8 cellular contexts compared by ENCODE assay signal in genomic region chr22:39411828-39412380, GRCh38. TPM values are rescaled to one million over a fixed set of nuclear protein-coding genes. Genes with fewer than 3 reads are reported as not detected.
DNase-seq lines count a peak whose midpoint lies in the region; ATAC-seq and TF ChIP-seq lines count a peak whose summit lies in the region.
"Not testable (repeated sequence)": the region's sequence is repeated elsewhere in the genome, so short reads cannot be mapped to it uniquely, and the experiment has no call there.

No MANE protein-coding gene starts in this region.

- peak overlapping the region; percentile 27; the same call in 1 of the 2 replicates for H3K4me2 ChIP-seq in KMS-11

- peak overlapping the region; percentile 66 for H3K27ac Mint-ChIP-seq in CD8-positive, alpha-beta T cell
- H3K27ac Mint-ChIP-seq in T-helper 2 cell treated with Interferon-gamma antibody and Interleukin-4, amounts not matched to agents 5 μg/mL and 100 μg/mL, for 36 hours, result peak overlapping the region; percentile 94
- H3K27ac Mint-ChIP-seq in activated T-helper 17 cell treated with anti-CD3 and anti-CD28 coated beads, Interleukin-2, amount 50 U/mL, for 72 hours; chondrocyte (ENCODE audit: unreplicated experiment): not testable (repeated sequence)
- peak overlapping the region; percentile 40 for H3K27ac Mint-ChIP-seq in neural crest cell (ENCODE audit: unreplicated experiment)

- TF ChIP-seq EP300 in tibial nerve (IDR thresholded peaks at IDR 0.05), result not testable (repeated sequence)

- peaks cover 77% of the 10 kb centered on the region for H3K4me1 Mint-ChIP-seq in CD8-positive, alpha-beta T cell (ENCODE audit: low read depth)
- H3K4me1 Mint-ChIP-seq in T-helper 2 cell treated with Interferon-gamma antibody and Interleukin-4, amounts not matched to agents 5 μg/mL and 100 μg/mL, for 36 hours (ENCODE audit: low read depth), result peaks cover 31% of the 10 kb centered on the region
- H3K4me1 Mint-ChIP-seq in activated T-helper 17 cell treated with anti-CD3 and anti-CD28 coated beads, Interleukin-2, amount 50 U/mL, for 72 hours, result peaks cover 12% of the 10 kb centered on the region
- H3K4me1 Mint-ChIP-seq in chondrocyte (ENCODE audit: low read depth), result not testable (repeated sequence)
- H3K4me1 Mint-ChIP-seq in neural crest cell, result peaks cover 19% of the 10 kb centered on the region

- H3K79me2 ChIP-seq in KMS-11 (ENCODE audit: insufficient read depth, low read depth), result not testable (repeated sequence)

- DNase-seq in CD8-positive, alpha-beta T cell; T-helper 2 cell treated with Interferon-gamma antibody and Interleukin-4, amounts not matched to agents 5 μg/mL and 100 μg/mL, for 36 hours (ENCODE audit: low spot score); neural crest cell (ENCODE audit: low read depth, low spot score); tibial nerve (ENCODE audit: low spot score in 2 of 2): not testable (repeated sequence)
- DNase-seq in NCI-H524 (lab: John Stamatoyannopoulos, UW), result peak; percentile 52 to 81
- peak; percentile 33 for DNase-seq in chondrocyte (ENCODE audit: low spot score)

- TF ChIP-seq CTCF in CD8-positive, alpha-beta T cell (IDR thresholded peaks at IDR 0.05); KMS-11 (conservative IDR thresholded peaks at IDR 0.05; ENCODE audit: low read depth, low read length); chondrocyte (IDR thresholded peaks at IDR 0.05); neural crest cell (conservative IDR thresholded peaks at IDR 0.05); tibial nerve (IDR thresholded peaks at IDR 0.05): not testable (repeated sequence)

- not testable (repeated sequence) for H3K4me3 ChIP-seq in CD8-positive, alpha-beta T cell (ENCODE audit: low read depth, low read length); KMS-11 (IDR thresholded peaks at IDR 0.05; ENCODE audit: insufficient read depth, low read depth, low read length); tibial nerve

- not testable (repeated sequence) for H3K9ac ChIP-seq in KMS-11

- H3K36me3 Mint-ChIP-seq in CD8-positive, alpha-beta T cell, result peaks cover 28% of the 10 kb centered on the region
- H3K36me3 Mint-ChIP-seq in T-helper 2 cell treated with Interferon-gamma antibody and Interleukin-4, amounts not matched to agents 5 μg/mL and 100 μg/mL, for 36 hours (ENCODE audit: low read depth); activated T-helper 17 cell treated with anti-CD3 and anti-CD28 coated beads, Interleukin-2, amount 50 U/mL, for 72 hours (ENCODE audit: low read depth); chondrocyte (ENCODE audit: low read depth); neural crest cell (ENCODE audit: low read depth): not testable (repeated sequence)

- H2AFZ ChIP-seq in KMS-11 (ENCODE audit: low read depth), result not testable (repeated sequence)

- H3K4me1 ChIP-seq in CD8-positive, alpha-beta T cell (ENCODE audit: insufficient read depth, low read length), result peaks cover 64% of the 10 kb centered on the region
- H3K4me1 ChIP-seq in KMS-11 (ENCODE audit: low read depth, poor library complexity, severe bottlenecking), result peaks cover 26% of the 10 kb centered on the region
- H3K4me1 ChIP-seq in tibial nerve, result peaks cover 0 to 85% (median 35%) of the 10 kb centered on the region in 4 donors

- H4K20me1 ChIP-seq in KMS-11 (ENCODE audit: insufficient read depth), result not testable (repeated sequence)

- not testable (repeated sequence) for TF ChIP-seq POLR2A in tibial nerve (IDR thresholded peaks at IDR 0.05)

- not testable (repeated sequence) for H3K9me3 ChIP-seq in CD8-positive, alpha-beta T cell (ENCODE audit: low read length); tibial nerve

- H3K27ac ChIP-seq in CD8-positive, alpha-beta T cell (ENCODE audit: low read depth, low read length); KMS-11: not testable (repeated sequence)
- H3K27ac ChIP-seq in tibial nerve, result peak overlapping the region in 3 of 4 donors; percentile 22 to 90 (median 87)

- CTCF ChIA-PET in CD8-positive, alpha-beta T cell (lab: Charles Lee), result interaction anchor here (1.0 to 1.7 kb wide), 5 partner anchors 12 to 117 kb away, joined by 3 to 7 read pairs (median 4); partner anchors contain the start of gene TAB1

- intact Hi-C loops in CD8-positive, alpha-beta T cell (cut with DNase I, micrococcal nuclease), result loop anchor here (1.0 to 5.0 kb wide), 3 partner anchors 13 to 110 kb away; partner anchors contain the start of genes TAB1 (in 2 of the 2), ATF4 (in 1 of the 2) and MGAT3 (in 1 of the 2)

- H3K36me3 ChIP-seq in CD8-positive, alpha-beta T cell (ENCODE audit: insufficient read depth, low read length); KMS-11 (ENCODE audit: insufficient read depth): not testable (repeated sequence)
- H3K36me3 ChIP-seq in tibial nerve, result peaks cover 0 to 22% (median 0%) of the 10 kb centered on the region in 3 donors

- POLR2A ChIA-PET in CD8-positive, alpha-beta T cell (lab: Charles Lee), result interaction anchor here (0.7 to 3.6 kb wide), 6 partner anchors 9 to 496 kb away, joined by 3 to 20 read pairs (median 7); partner anchors contain the start of genes RPL3 and TAB1

- H3K27me3 Mint-ChIP-seq in CD8-positive, alpha-beta T cell (ENCODE audit: low read depth); T-helper 2 cell treated with Interferon-gamma antibody and Interleukin-4, amounts not matched to agents 5 μg/mL and 100 μg/mL, for 36 hours (ENCODE audit: low read depth); activated T-helper 17 cell treated with anti-CD3 and anti-CD28 coated beads, Interleukin-2, amount 50 U/mL, for 72 hours; chondrocyte (ENCODE audit: low read depth); neural crest cell (ENCODE audit: low read depth): not testable (repeated sequence)

- peak overlapping the region; percentile 60 for H3K4me3 Mint-ChIP-seq in CD8-positive, alpha-beta T cell
- peak overlapping the region; percentile 74 for H3K4me3 Mint-ChIP-seq in T-helper 2 cell treated with Interferon-gamma antibody and Interleukin-4, amounts not matched to agents 5 μg/mL and 100 μg/mL, for 36 hours
- peak overlapping the region; percentile 44 for H3K4me3 Mint-ChIP-seq in activated T-helper 17 cell treated with anti-CD3 and anti-CD28 coated beads, Interleukin-2, amount 50 U/mL, for 72 hours
- H3K4me3 Mint-ChIP-seq in chondrocyte (ENCODE audit: unreplicated experiment); neural crest cell: not testable (repeated sequence)

- not testable (repeated sequence) for H3K9me3 Mint-ChIP-seq in CD8-positive, alpha-beta T cell; T-helper 2 cell treated with Interferon-gamma antibody and Interleukin-4, amounts not matched to agents 5 μg/mL and 100 μg/mL, for 36 hours; activated T-helper 17 cell treated with anti-CD3 and anti-CD28 coated beads, Interleukin-2, amount 50 U/mL, for 72 hours; chondrocyte (ENCODE audit: low read depth); neural crest cell

- H3K27me3 ChIP-seq in CD8-positive, alpha-beta T cell (ENCODE audit: insufficient read depth, low read length); KMS-11 (ENCODE audit: insufficient read depth, low read depth); tibial nerve: not testable (repeated sequence)

- not testable (repeated sequence) for ATAC-seq in CD8-positive, alpha-beta T cell; activated T-helper 17 cell treated with anti-CD3 and anti-CD28 coated beads, Interleukin-2, amount 50 U/mL, for 72 hours (replicated peaks)

- WGBS in tibial nerve, 2 donors, result 80 to 81% methylated on average over 11 of the region's 11 CpGs

RNA-seq across cellular contexts. Expression of gene TAB1, which starts 12.3 kb away (rescaled TPM):
- total RNA-seq in CD8-positive, alpha-beta T cell, result 10 to 100 TPM; 15.3 to 16.5 TPM
- total RNA-seq in activated T-helper 17 cell treated with anti-CD3 and anti-CD28 coated beads, Interleukin-2, amount 50 U/mL, for 72 hours, result 10 to 100 TPM; 15.2 to 20.9 TPM
- total RNA-seq in chondrocyte (17.1 to 24.5 TPM (median 21.3 TPM) in 3 replicates), neural crest cell (33.8 and 38.3 TPM in 2 replicates), tibial nerve (10 to 100 TPM; 29.7 to 33.7 (median 32.0) TPM)

RNA-seq across cellular contexts. Expression of gene MGAT3, which starts 44.9 kb away (rescaled TPM):
- under 1 TPM in 1 of 2 experiments, not detected in 1; 0.05 TPM for total RNA-seq in CD8-positive, alpha-beta T cell
- total RNA-seq in activated T-helper 17 cell treated with anti-CD3 and anti-CD28 coated beads, Interleukin-2, amount 50 U/mL, for 72 hours, result 1 to 10 TPM; 1.5 to 1.6 TPM
- total RNA-seq in chondrocyte (3.6 to 6.4 TPM (median 6.1 TPM) in 3 replicates), neural crest cell (20.3 and 23.5 TPM in 2 replicates), tibial nerve (10 to 100 TPM; 26.2 to 32.7 (median 32.2) TPM)
